Comparison of ENCODE assay signal across 8 cellular contexts in the genomic region with DNA sequence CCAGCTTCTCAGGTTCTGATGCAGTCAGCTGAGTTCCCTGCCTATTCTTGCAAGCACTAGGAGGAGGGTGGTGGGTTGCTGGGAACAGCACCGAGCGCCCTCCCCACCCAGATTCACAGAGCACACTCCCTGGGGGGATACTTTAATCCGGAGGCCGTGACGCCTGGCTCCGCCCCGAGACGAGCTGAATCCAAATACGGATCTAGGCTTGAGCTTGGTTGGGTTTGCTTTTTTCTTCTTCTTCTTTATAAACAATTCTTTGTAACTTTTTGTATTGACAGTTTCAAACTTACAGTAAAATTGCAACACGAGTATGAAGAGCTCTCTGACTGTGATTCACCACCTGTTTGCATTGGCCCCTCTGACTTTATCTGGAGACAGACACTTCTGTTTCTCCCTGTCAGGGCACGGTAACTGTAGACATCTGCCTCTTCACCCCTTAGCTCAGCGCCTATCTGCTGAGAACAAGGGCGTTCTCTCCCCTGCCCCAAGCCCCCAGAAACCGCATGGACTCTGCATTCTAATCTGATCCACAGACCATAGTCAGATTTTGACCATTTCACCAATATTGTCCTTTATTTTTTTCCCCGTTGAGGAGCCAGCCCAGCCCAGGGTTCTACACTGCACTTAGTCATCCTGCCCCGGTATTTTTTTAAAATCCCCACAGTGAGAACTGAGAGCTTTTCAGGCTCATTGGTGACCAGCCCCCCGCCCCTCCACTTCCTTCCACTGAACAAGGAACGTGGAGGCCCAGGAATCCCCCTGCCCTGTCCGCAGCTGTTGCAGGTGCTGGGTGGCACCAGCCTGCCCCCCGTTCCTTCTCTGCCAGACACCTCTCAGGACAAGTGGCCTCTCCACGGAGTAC. TPM values are rescaled to one million over a fixed set of nuclear protein-coding genes. Genes with fewer than 3 reads are reported as not detected.
A peak's percentile ranks its signal among the peaks of the same experiment; 100 is the strongest.
DNase-seq lines count a peak whose midpoint lies in the region; TF ChIP-seq lines count a peak whose summit lies in the region.

No MANE protein-coding gene starts in this region.

- H3K9me3 ChIP-seq in HUES64 (ENCODE audit: insufficient read depth, low read depth, low read length) (no peaks in the 10 kb centered on the region), iPS-15b (ENCODE audit: control insufficient read depth, insufficient read depth, low read length) (no peaks in the 10 kb centered on the region), thyroid gland (no peaks in the 10 kb centered on the region)

- intact Hi-C loops in thyroid gland (cut with DNase I) = no loop called here

- peak; percentile 22 for DNase-seq in activated gamma-delta T cell (lab: John Stamatoyannopoulos, UW)
- peak; percentile 56 to 80 for DNase-seq in thyroid gland
- no peak for DNase-seq in DMS153 treated with DMSO at 0.1 percent for 48 hours (lab: John Stamatoyannopoulos, UW; ENCODE audit: unreplicated experiment)
- no peak for DNase-seq in COLO668 (lab: John Stamatoyannopoulos, UW; ENCODE audit: unreplicated experiment)

- H3K27me3 ChIP-seq in ACC112 (ENCODE audit: insufficient read depth, low read length) (no peaks in the 10 kb centered on the region), HUES64 (ENCODE audit: insufficient read depth, low read length) (no peaks in the 10 kb centered on the region), iPS-15b (ENCODE audit: control insufficient read depth, insufficient read depth, low read length) (no peaks in the 10 kb centered on the region), thyroid gland (no peaks in the 10 kb centered on the region)

- H3K27ac ChIP-seq in ACC112 (ENCODE audit: low read depth, low read length) = peak overlapping the region; percentile 56; the same call in 1 of the 2 replicates
- peak overlapping the region; percentile 33; the same call in 1 of the 2 replicates for H3K27ac ChIP-seq in HUES64 (ENCODE audit: low read depth, low read length)
- H3K27ac ChIP-seq in thyroid gland = peak overlapping the region; percentile 15 to 74 (median 73)

- H3K79me2 ChIP-seq in ACC112 (ENCODE audit: control insufficient read depth, insufficient read depth, low read length, unreplicated experiment) = no peaks in the 10 kb centered on the region

- H3K4me3 ChIP-seq in ACC112 (ENCODE audit: low read depth, low read length) = peak overlapping the region; percentile 18; the same call in 1 of the 2 replicates
- H3K4me3 ChIP-seq in HUES64 (ENCODE audit: low read length) = no peak overlapping the region
- no peak overlapping the region for H3K4me3 ChIP-seq in iPS-15b (ENCODE audit: low read depth, low read length)
- no peak overlapping the region for H3K4me3 ChIP-seq in thyroid gland (replicated peaks in 1 of 3)

- H3K4me1 ChIP-seq in ACC112 (ENCODE audit: control insufficient read depth, insufficient read depth, low read length, unreplicated experiment) = peaks cover 35% of the 10 kb centered on the region
- H3K4me1 ChIP-seq in HUES64 (ENCODE audit: insufficient read depth, low read length) = peaks cover 5% of the 10 kb centered on the region; the same call in 1 of the 2 replicates
- no peaks in the 10 kb centered on the region for H3K4me1 ChIP-seq in iPS-15b (ENCODE audit: control insufficient read depth, insufficient read depth, low read length)
- peaks cover 23 to 36% of the 10 kb centered on the region in 2 donors for H3K4me1 ChIP-seq in thyroid gland

- no peak overlapping the region for H3K9ac ChIP-seq in HUES64 (ENCODE audit: low read depth, low read length)
- H3K9ac ChIP-seq in iPS-15b (ENCODE audit: low read depth, low read length) = peak overlapping the region; percentile 0

- TF ChIP-seq POLR2A in GM19193 (IDR thresholded peaks at IDR 0.05; ENCODE audit: extremely low read depth, insufficient read depth, insufficient read length) (peak; percentile 50), thyroid gland (IDR thresholded peaks at IDR 0.05) (no peak)

- no peak for TF ChIP-seq CTCF in thyroid gland (IDR thresholded peaks at IDR 0.05)

- WGBS in HUES64 = 58% methylated on average over 14 of the region's 21 CpGs
- WGBS in thyroid gland, 2 donors = 22 to 24% methylated on average over 21 of the region's 21 CpGs

- H3K36me3 ChIP-seq in ACC112 (ENCODE audit: insufficient read depth, low read length) = no peaks in the 10 kb centered on the region
- peaks cover 22% of the 10 kb centered on the region for H3K36me3 ChIP-seq in HUES64 (ENCODE audit: insufficient read depth, low read length)
- H3K36me3 ChIP-seq in iPS-15b (ENCODE audit: control insufficient read depth, insufficient read depth, low read length) = peaks cover 30% of the 10 kb centered on the region
- no peaks in the 10 kb centered on the region for H3K36me3 ChIP-seq in thyroid gland

- no peak overlapping the region for H2AFZ ChIP-seq in ACC112 (ENCODE audit: low read length, unreplicated experiment)

RNA-seq across cellular contexts. Expression of a gene that starts 11.5 kb away (rescaled TPM):
- polyA plus RNA-seq in HUES64 (2013, experiment 1 of 2) = 15.1 TPM
- 15.5 TPM for polyA plus RNA-seq in HUES64 (2013, experiment 2 of 2)
- 100 to 1,000 TPM in 1 of 4 donors, 10 to 100 TPM in 3; 22.8 to 105 (median 69.9) TPM for total RNA-seq in thyroid gland

RNA-seq across cellular contexts. Expression of a gene that starts 21.8 kb away (rescaled TPM):
- polyA plus RNA-seq in HUES64 (2013, experiment 1 of 2) = 8.4 TPM
- polyA plus RNA-seq in HUES64 (2013, experiment 2 of 2) = 8.3 TPM
- total RNA-seq in thyroid gland = 10 to 100 TPM in 3 of 4 donors, 1 to 10 TPM in 1; 7.3 to 16.5 (median 11.7) TPM

Comparison
In these comparisons a context has a peak if more than half of its experiments do, and no peak if none do; other contexts are left out.
1. DNase-seq: peak in activated gamma-delta T cell (single experiment) and thyroid gland (2 of 2); none in DMS153 treated with DMSO at 0.1 percent for 48 hours (single experiment) and COLO668 (single experiment).
2. Peak in every context shown above with its lines, with median percentiles within 50 percentile points of each other: H3K27ac ChIP-seq.